Comparison of ENCODE assay signal across 8 cellular contexts in the genomic region with DNA sequence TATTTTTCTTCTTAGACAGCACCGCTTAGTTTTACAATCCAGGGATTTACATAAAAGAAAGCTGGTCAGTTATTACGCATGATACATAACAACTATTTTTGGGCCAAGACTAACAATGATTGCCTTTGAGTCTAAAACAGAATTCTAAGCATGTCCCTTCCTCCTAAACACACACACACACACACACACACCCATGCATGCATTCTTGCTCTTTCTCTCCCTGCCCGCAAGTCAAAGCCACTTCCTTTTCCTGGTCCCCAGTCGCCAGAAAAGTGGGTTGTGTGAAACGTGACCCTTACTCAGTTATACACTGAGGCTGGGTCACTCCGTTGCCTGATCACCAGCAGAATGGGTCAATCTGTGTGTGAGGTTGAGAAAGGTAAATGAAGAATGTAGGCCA. TPM values are rescaled to one million over a fixed set of nuclear protein-coding genes. Genes with fewer than 3 reads are reported as not detected.
DNase-seq lines count a peak whose midpoint lies in the region; ATAC-seq lines count a peak whose summit lies in the region.

No MANE protein-coding gene starts in this region.

- DNase-seq in activated CD8-positive, alpha-beta memory T cell treated with anti-CD3 and anti-CD28 coated beads, Interleukin-2, amount 50 U/mL, for 48 hours, result peak; percentile 71
- DNase-seq in activated CD8-positive, alpha-beta memory T cell treated with anti-CD3 and anti-CD28 coated beads, Interleukin-2, amount 50 U/mL, for 4 hours, result no peak
- DNase-seq in SKM-1 treated with dmso at 0.1 percent for 144 hours (lab: John Stamatoyannopoulos, UW; ENCODE audit: unreplicated experiment), result peak; percentile 48
- peak; percentile 68 for DNase-seq in stimulated activated CD8-positive, alpha-beta memory T cell treated with anti-CD3 and anti-CD28 coated beads, Interleukin-4, amount 100 ng/mL, for 48 hours
- no peak for DNase-seq in HuH-7 (ENCODE audit: low spot score)
- no peak for DNase-seq in NCI-H345 (lab: John Stamatoyannopoulos, UW)

- ATAC-seq in esophagus mucosa (peak; percentile 35), HG02938 (IDR thresholded peaks at IDR 0.05; ENCODE audit: unreplicated experiment) (no peak)

RNA-seq across cellular contexts. Expression of a gene that starts 31.4 kb away (rescaled TPM):
- total RNA-seq in esophagus mucosa, result 5.2 TPM

Comparison
In these comparisons a context has a peak if more than half of its experiments do, and no peak if none do; other contexts are left out.
1. DNase-seq: peak in activated CD8-positive, alpha-beta memory T cell treated with anti-CD3 and anti-CD28 coated beads, Interleukin-2, amount 50 U/mL, for 48 hours (single experiment), SKM-1 treated with dmso at 0.1 percent for 144 hours (single experiment) and stimulated activated CD8-positive, alpha-beta memory T cell treated with anti-CD3 and anti-CD28 coated beads, Interleukin-4, amount 100 ng/mL, for 48 hours (single experiment); none in activated CD8-positive, alpha-beta memory T cell treated with anti-CD3 and anti-CD28 coated beads, Interleukin-2, amount 50 U/mL, for 4 hours (single experiment), HuH-7 (single experiment) and NCI-H345 (single experiment).